1 cellular context compared by ENCODE assay signal in the genomic region with DNA sequence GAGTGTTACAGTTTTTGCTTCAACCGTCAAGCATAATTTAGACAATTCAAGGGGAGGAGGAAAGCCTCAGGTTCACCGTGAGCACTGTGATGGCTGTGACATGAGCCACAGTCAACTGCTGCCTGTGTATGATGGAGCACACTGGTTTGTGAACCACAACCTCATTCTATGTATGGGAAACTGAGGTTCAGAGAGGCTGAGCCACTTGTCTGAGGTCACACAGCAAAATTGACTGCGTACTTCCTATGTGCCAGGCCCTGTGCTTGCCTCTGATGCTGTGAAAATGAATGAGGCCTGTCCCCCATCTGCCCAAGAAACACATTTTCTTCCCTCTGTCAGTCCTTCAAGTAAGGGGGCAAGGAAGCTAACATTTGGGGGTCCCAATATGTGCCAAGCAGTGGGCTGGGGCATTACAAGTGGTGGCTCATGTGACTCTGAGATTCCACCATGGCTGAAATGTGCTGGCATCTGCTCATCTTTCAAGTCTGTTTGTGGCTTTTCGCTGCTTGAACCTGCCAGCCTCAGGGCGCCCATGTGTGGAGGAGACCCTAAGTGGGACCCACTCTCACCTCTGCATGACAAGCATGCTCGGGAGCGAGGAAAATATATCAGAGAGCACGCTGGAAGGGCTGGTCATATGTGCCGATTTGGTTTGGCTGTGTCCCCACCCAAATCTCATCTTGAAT.
A peak's percentile ranks its signal among the peaks of the same experiment; 100 is the strongest.
TF ChIP-seq lines count a peak whose summit lies in the region.

No MANE protein-coding gene starts in this region.

TF ChIP-seq in K562, 482 proteins besides CTCF, POLR2A, EP300 and RAD21:
- TF ChIP-seq BCOR (IDR thresholded peaks at IDR 0.05): 0 out of 2 replicates have a peak, but pooled peaks have one; percentile 40
- TF ChIP-seq RBM25 (IDR thresholded peaks at IDR 0.05; ENCODE audit: low read depth, low read length, severe bottlenecking): peak; percentile 92
- TF ChIP-seq SRF (CRISPR knock-in tag; IDR thresholded peaks at IDR 0.05): no peak
- TF ChIP-seq ZFP36 (IDR thresholded peaks at IDR 0.05; ENCODE audit: low read depth, low read length, partially characterized antibody): peak; percentile 73
- no peak for TF ChIP-seq SAFB2 (IDR thresholded peaks at IDR 0.05; ENCODE audit: borderline replicate concordance, low read depth, low read length, severe bottlenecking)
